20 cellular contexts compared by ENCODE assay signal in genomic region chr2:19800796-19801195, GRCh38.
DNase-seq lines count a peak whose midpoint lies in the region; ATAC-seq and TF ChIP-seq lines count a peak whose summit lies in the region.
"Had no signal": no experiment of that assay in that cellular context is flagged by ENCODE, and none has a peak within 500 bp of the region (broad histone marks: within the 10 kb centered on the region; RNA-seq: fewer than 3 reads in every experiment).

No MANE protein-coding gene starts in this region.

- no peak for TF ChIP-seq POLR2A in spleen (IDR thresholded peaks at IDR 0.05)

- intact Hi-C loops in Right ventricle myocardium superior (cut with DNase I), result no loop called here
- intact Hi-C loops in cardiac septum (cut with DNase I), result no loop called here
- intact Hi-C loops in ascending aorta (cut with DNase I), result loop anchor here (2.0 to 5.0 kb wide), 2 partner anchors 14 to 453 kb away; no protein-coding TSS in a partner anchor
- intact Hi-C loops in spleen (cut with DNase I; ENCODE audit: low total_unique reads), result no loop called here

- H3K9me3 ChIP-seq in ascending aorta (no peaks in the 10 kb centered on the region), thoracic aorta (no peaks in the 10 kb centered on the region), spleen (no peaks in the 10 kb centered on the region)
- H3K9me3 ChIP-seq: breast epithelium, colonic mucosa, upper lobe of left lung had no signal

- H3K27me3 Mint-ChIP-seq in nephron (ENCODE audit: low read depth), result peaks cover 10% of the 10 kb centered on the region
- H3K27me3 Mint-ChIP-seq: activated T-cell treated with anti-CD3 and anti-CD28 coated beads, Interleukin-2, amount 50 U/mL, for 24 hours had no signal

- no peak overlapping the region for H3K4me3 Mint-ChIP-seq in nephron
- H3K4me3 Mint-ChIP-seq: activated CD8-positive, alpha-beta T cell treated with anti-CD3 and anti-CD28 coated beads, Interleukin-2, amount 10 ng/mL, durations not matched to agents 7 days and 5 days; activated T-cell treated with anti-CD3 and anti-CD28 coated beads, Interleukin-2, amount 50 U/mL, for 24 hours; T-helper 1 cell treated with Interleukin-12 subunit alpha and Interleukin-12 subunit beta and Interleukin-4 antibody, amounts not matched to agents 30 μg/mL and 1 μg/mL, for 36 hours had no signal

- 83 to 94% (median 89%) methylated on average over 5 of the region's 5 CpGs for WGBS in spleen, 5 donors

- H3K36me3 ChIP-seq in ascending aorta (no peaks in the 10 kb centered on the region), thoracic aorta (no peaks in the 10 kb centered on the region), spleen (no peaks in the 10 kb centered on the region)
- H3K36me3 ChIP-seq: breast epithelium, colonic mucosa, upper lobe of left lung had no signal

- ATAC-seq in Right ventricle myocardium superior (ENCODE audit: poor library complexity) (peak; percentile 3), thoracic aorta (ENCODE audit: insufficient number of reproducible peaks, low FRiP score, low read depth) (no peak)
- ATAC-seq: activated CD8-positive, alpha-beta T cell treated with anti-CD3 and anti-CD28 coated beads, Interleukin-2, amount 10 ng/mL, durations not matched to agents 7 days and 5 days had no signal

- no peaks in the 10 kb centered on the region for H3K27me3 ChIP-seq in ascending aorta
- no peaks in the 10 kb centered on the region for H3K27me3 ChIP-seq in thoracic aorta (replicated peaks; ENCODE audit: insufficient read depth)
- no peaks in the 10 kb centered on the region for H3K27me3 ChIP-seq in spleen (replicated peaks in 1 of 7)
- H3K27me3 ChIP-seq: breast epithelium, colonic mucosa, upper lobe of left lung had no signal

- peaks cover 16% of the 10 kb centered on the region for H3K4me1 Mint-ChIP-seq in nephron

- peak overlapping the region; percentile 91 to 98 (median 96) for H3K27ac Mint-ChIP-seq in nephron
- H3K27ac Mint-ChIP-seq: activated CD8-positive, alpha-beta T cell treated with anti-CD3 and anti-CD28 coated beads, Interleukin-2, amount 10 ng/mL, durations not matched to agents 7 days and 5 days; activated T-cell treated with anti-CD3 and anti-CD28 coated beads, Interleukin-2, amount 50 U/mL, for 24 hours; T-helper 1 cell treated with Interleukin-12 subunit alpha and Interleukin-12 subunit beta and Interleukin-4 antibody, amounts not matched to agents 30 μg/mL and 1 μg/mL, for 36 hours had no signal

- H3K9me3 Mint-ChIP-seq in nephron, result no peaks in the 10 kb centered on the region
- H3K9me3 Mint-ChIP-seq: activated T-cell treated with anti-CD3 and anti-CD28 coated beads, Interleukin-2, amount 50 U/mL, for 24 hours; T-helper 1 cell treated with Interleukin-12 subunit alpha and Interleukin-12 subunit beta and Interleukin-4 antibody, amounts not matched to agents 30 μg/mL and 1 μg/mL, for 36 hours had no signal

- no peak for DNase-seq in Right ventricle myocardium superior
- DNase-seq in cardiac septum (ENCODE audit: low spot score), result no peak
- DNase-seq in ascending aorta (ENCODE audit: low spot score in 2 of 2), result no peak
- no peak for DNase-seq in thoracic aorta (ENCODE audit: low spot score)
- DNase-seq in spleen, result no peak
- no peak for DNase-seq in GM19238 (ENCODE audit: insufficient read length, low spot score)
- no peak for DNase-seq in activated T-cell treated with anti-CD3 and anti-CD28 coated beads, Interleukin-2, amount 50 U/mL, for 1 hour
- DNase-seq: activated CD8-positive, alpha-beta T cell treated with anti-CD3 and anti-CD28 coated beads, Interleukin-2, amount 10 ng/mL, durations not matched to agents 7 days and 5 days; activated T-cell treated with anti-CD3 and anti-CD28 coated beads, Interleukin-2, amount 50 U/mL, for 24 hours; colonic mucosa; GF-D8; KG1; NCI-H1436 treated with DMSO at 0.1 percent for 48 hours; NK-92 treated with Interleukin-12 subunit alpha and Interleukin-12 subunit beta, amount 100 ng/mL, for 24 hours; occipital lobe had no signal

- TF ChIP-seq CTCF in ascending aorta (IDR thresholded peaks at IDR 0.05) (no peak), nephron (IDR thresholded peaks at IDR 0.05; ENCODE audit: unreplicated experiment in 3 of 3) (no peak), thoracic aorta (IDR thresholded peaks at IDR 0.05) (no peak), spleen (IDR thresholded peaks at IDR 0.05 in 8 of 11, conservative IDR thresholded peaks at IDR 0.05 in 3 of 11) (no peak)

- H3K4me1 ChIP-seq in ascending aorta, result peaks cover 15 to 42% of the 10 kb centered on the region in 2 donors
- peaks cover 17 to 79% of the 10 kb centered on the region in 2 donors for H3K4me1 ChIP-seq in thoracic aorta (ENCODE audit: control insufficient read depth in 1 of 2, low read depth in 2 of 2)
- no peaks in the 10 kb centered on the region for H3K4me1 ChIP-seq in spleen
- H3K4me1 ChIP-seq: colonic mucosa, upper lobe of left lung had no signal

- H3K27ac ChIP-seq in ascending aorta (peak overlapping the region; percentile 70 to 93), thoracic aorta (peak overlapping the region; percentile 78 to 83), spleen (no peak overlapping the region)
- H3K27ac ChIP-seq: breast epithelium, colonic mucosa, upper lobe of left lung had no signal

- H3K4me3 ChIP-seq in ascending aorta (no peak overlapping the region), thoracic aorta (no peak overlapping the region), spleen (no peak overlapping the region)
- H3K4me3 ChIP-seq: breast epithelium, colonic mucosa, lung, upper lobe of left lung had no signal

- no peaks in the 10 kb centered on the region for H3K36me3 Mint-ChIP-seq in nephron (ENCODE audit: low read depth)

Comparison
In these comparisons a context has a peak if more than half of its experiments do, and no peak if none do; other contexts are left out.
1. H3K27ac ChIP-seq: peak in ascending aorta (2 of 2) and thoracic aorta (2 of 2); none in spleen (0 of 8).